In genomic region chr9:113538131-113538530, GRCh38 we compare ENCODE assay signal across 19 cellular contexts.
"Had no signal": no experiment of that assay in that cellular context is flagged by ENCODE, and none has a peak within 500 bp of the region (broad histone marks: within the 10 kb centered on the region; RNA-seq: fewer than 3 reads in every experiment).

No MANE protein-coding gene starts in this region.

- H3K36me3 ChIP-seq: SJCRH30 had no signal

- H3K9me3 Mint-ChIP-seq: activated CD4-positive, alpha-beta memory T cell treated with anti-CD3 and anti-CD28 coated beads for 36 hours; activated naive CD8-positive, alpha-beta T cell treated with anti-CD3 and anti-CD28 coated beads, Interleukin-2, amount 10 ng/mL, durations not matched to agents 7 days and 5 days; activated T-cell treated with anti-CD3 and anti-CD28 coated beads, Interleukin-2, amount 50 U/mL, for 4 hours; nephron; T-helper 2 cell treated with Interferon-gamma antibody and Interleukin-4, amounts not matched to agents 5 μg/mL and 100 μg/mL, for 36 hours had no signal

- H3K4me3 Mint-ChIP-seq: activated CD4-positive, alpha-beta memory T cell treated with anti-CD3 and anti-CD28 coated beads for 36 hours; activated naive CD8-positive, alpha-beta T cell treated with anti-CD3 and anti-CD28 coated beads, Interleukin-2, amount 10 ng/mL, durations not matched to agents 7 days and 5 days; activated T-cell treated with anti-CD3 and anti-CD28 coated beads, Interleukin-2, amount 50 U/mL, for 4 hours; nephron; T-helper 2 cell treated with Interferon-gamma antibody and Interleukin-4, amounts not matched to agents 5 μg/mL and 100 μg/mL, for 36 hours had no signal

- H3K27me3 Mint-ChIP-seq: activated CD4-positive, alpha-beta memory T cell treated with anti-CD3 and anti-CD28 coated beads for 36 hours; activated naive CD8-positive, alpha-beta T cell treated with anti-CD3 and anti-CD28 coated beads, Interleukin-2, amount 10 ng/mL, durations not matched to agents 7 days and 5 days had no signal

- H3K27ac ChIP-seq: SJCRH30 had no signal

- ATAC-seq: activated T-cell treated with anti-CD3 and anti-CD28 coated beads, Interleukin-2, amount 50 U/mL, for 4 hours; mucosa of descending colon; psoas muscle had no signal

- H3K27ac Mint-ChIP-seq: activated CD4-positive, alpha-beta memory T cell treated with anti-CD3 and anti-CD28 coated beads for 36 hours; activated naive CD8-positive, alpha-beta T cell treated with anti-CD3 and anti-CD28 coated beads, Interleukin-2, amount 10 ng/mL, durations not matched to agents 7 days and 5 days; T-helper 2 cell treated with Interferon-gamma antibody and Interleukin-4, amounts not matched to agents 5 μg/mL and 100 μg/mL, for 36 hours had no signal

- H3K27me3 ChIP-seq: SJCRH30, stomach, transverse colon had no signal

- H3K9me3 ChIP-seq: mucosa of descending colon, psoas muscle, SJCRH30, stomach, transverse colon had no signal

- H3K4me3 ChIP-seq: mucosa of descending colon, psoas muscle, SJCRH30, stomach, transverse colon had no signal

- DNase-seq: activated CD4-positive, alpha-beta memory T cell treated with anti-CD3 and anti-CD28 coated beads for 36 hours; activated CD4-positive, CD25-positive, alpha-beta regulatory T cell treated with anti-CD3 and anti-CD28 coated beads, Interleukin-2, amount 50 U/mL, for 72 hours; activated gamma-delta T cell treated with Interleukin-2 at 50 U/mL for 16 hours; activated T-cell treated with anti-CD3 and anti-CD28 coated beads, Interleukin-2, amount 50 U/mL, for 4 hours; cortex of kidney; effector memory CD4-positive, alpha-beta T cell; erythroblast; kidney glomerular epithelial cell; mammary epithelial cell; mucosa of descending colon; psoas muscle; SJCRH30; stimulated activated CD4-positive, alpha-beta T cell treated with anti-CD3 and anti-CD28 coated beads, Interleukin-4, amount 100 ng/mL, for 1 hour; stomach; SW 1271; transverse colon had no signal
